17 cellular contexts compared by ENCODE assay signal in genomic region chr12:118853634-118854033, GRCh38.
A peak's percentile ranks its signal among the peaks of the same experiment; 100 is the strongest.
DNase-seq lines count a peak whose midpoint lies in the region; FAIRE-seq and TF ChIP-seq lines count a peak whose summit lies in the region.
"Had no signal": no experiment of that assay in that cellular context is flagged by ENCODE, and none has a peak within 500 bp of the region (broad histone marks: within the 10 kb centered on the region; RNA-seq: fewer than 3 reads in every experiment).

No MANE protein-coding gene starts in this region.

- H3K4ac ChIP-seq in H9 (ENCODE audit: low read depth, low read length) (no peak overlapping the region), mesendoderm (ENCODE audit: low read depth, low read length) (no peak overlapping the region)

- H4K5ac ChIP-seq in H9 (ENCODE audit: insufficient read length, low read depth, low read length) (no peak overlapping the region), mesendoderm (ENCODE audit: low read length) (no peak overlapping the region)

- no peaks in the 10 kb centered on the region for H4K20me1 ChIP-seq in H9 (ENCODE audit: control insufficient read depth, insufficient read depth, insufficient read length)

- no peaks in the 10 kb centered on the region for H3K9me3 ChIP-seq in H9 (ENCODE audit: control insufficient read depth, low read depth, low read length)
- no peaks in the 10 kb centered on the region for H3K9me3 ChIP-seq in CD4-positive, alpha-beta memory T cell (ENCODE audit: control insufficient read depth in 1 of 2, low read length in 2 of 2)
- H3K9me3 ChIP-seq: heart left ventricle, ovary, vagina had no signal

- no peak overlapping the region for H3K4me3 ChIP-seq in bronchial epithelial cell (ENCODE audit: low read depth, low read length)
- no peak overlapping the region for H3K4me3 ChIP-seq in mesendoderm (ENCODE audit: low read length)
- no peak overlapping the region for H3K4me3 ChIP-seq in CD4-positive, alpha-beta memory T cell (ENCODE audit: low read length in 2 of 2)
- H3K4me3 ChIP-seq: heart left ventricle, ovary, vagina had no signal

- H2AK5ac ChIP-seq in H9 (ENCODE audit: insufficient read length, low read length) (no peak overlapping the region), mesendoderm (ENCODE audit: low read length) (no peak overlapping the region)

- H3K27ac Mint-ChIP-seq in H9 = no peak overlapping the region
- no peak overlapping the region for H3K27ac Mint-ChIP-seq in CD4-positive, alpha-beta memory T cell
- H3K27ac Mint-ChIP-seq: IgD-negative memory B cell had no signal

- no peaks in the 10 kb centered on the region for H3K79me1 ChIP-seq in H9 (ENCODE audit: insufficient read depth, low read depth, low read length, poor library complexity, severe bottlenecking)
- H3K79me1 ChIP-seq in mesendoderm (ENCODE audit: low read length) = no peaks in the 10 kb centered on the region

- H3K79me2 ChIP-seq in H9 (ENCODE audit: insufficient read depth, low read length) (no peaks in the 10 kb centered on the region), mesendoderm (ENCODE audit: control insufficient read depth, insufficient read depth, low read length) (no peaks in the 10 kb centered on the region)

- CTCF ChIA-PET in CD4-positive, alpha-beta memory T cell (lab: Charles Lee; ENCODE audit: partially characterized antibody) = no interaction called here

- FAIRE-seq in bronchial epithelial cell (lab: Jason Lieb, UNC) = no peak

- H3K9me3 Mint-ChIP-seq in H9 = no peaks in the 10 kb centered on the region; a peak in 1 of 5 replicates
- peaks cover 0 to 10% (median 4%) of the 10 kb centered on the region in 8 donors for H3K9me3 Mint-ChIP-seq in CD4-positive, alpha-beta memory T cell

- no peak overlapping the region for H3K14ac ChIP-seq in H9 (ENCODE audit: insufficient read depth, low read length)

- H3K27me3 Mint-ChIP-seq in H9 (ENCODE audit: low read depth) = peaks cover 18% of the 10 kb centered on the region
- peaks cover 0 to 5% of the 10 kb centered on the region in 2 donors for H3K27me3 Mint-ChIP-seq in CD4-positive, alpha-beta memory T cell

- H3K4me1 Mint-ChIP-seq in H9 = peaks cover 11 to 13% of the 10 kb centered on the region in 2 experiments
- H3K4me1 Mint-ChIP-seq in CD4-positive, alpha-beta memory T cell = no peaks in the 10 kb centered on the region
- H3K4me1 Mint-ChIP-seq: IgD-negative memory B cell had no signal

- no CpG with 5 or more reads among the region's 4 CpGs for WGBS in H9 (ENCODE audit: extremely low coverage, insufficient read length, low lambda C conversion rate)
- no CpG with 5 or more reads among the region's 4 CpGs for WGBS in mesendoderm (ENCODE audit: extremely low coverage, insufficient coverage, low lambda C conversion rate)

- H4K8ac ChIP-seq in H9 (replicated peaks; ENCODE audit: insufficient read length, low read depth, low read length) (no peak overlapping the region), mesendoderm (ENCODE audit: low read depth, low read length) (no peak overlapping the region)

- no peak overlapping the region for H3K23ac ChIP-seq in H9 (ENCODE audit: insufficient read length, low read depth, low read length)
- H3K23ac ChIP-seq in mesendoderm (ENCODE audit: low read length) = no peak overlapping the region

- no peaks in the 10 kb centered on the region for H3K27me3 ChIP-seq in H9 (ENCODE audit: insufficient read depth, low read length)
- H3K27me3 ChIP-seq in bronchial epithelial cell (ENCODE audit: control insufficient read depth, insufficient read depth, low read length) = no peaks in the 10 kb centered on the region
- H3K27me3 ChIP-seq in mesendoderm (ENCODE audit: insufficient read depth, low read length, poor library complexity) = no peaks in the 10 kb centered on the region
- H3K27me3 ChIP-seq in CD4-positive, alpha-beta memory T cell (ENCODE audit: insufficient read depth, low read length) = no peaks in the 10 kb centered on the region
- H3K27me3 ChIP-seq: ovary, vagina had no signal

- DNase-seq in NCI-H524 (lab: John Stamatoyannopoulos, UW) = peak; percentile 56 to 77
- no peak for DNase-seq in NCI-H524 treated with DMSO at 0.1 percent for 48 hours (lab: John Stamatoyannopoulos, UW)
- DNase-seq in H9 = peak; percentile 45
- peak; percentile 2 for DNase-seq in bronchial epithelial cell (ENCODE audit: low read depth)
- peak; percentile 35 for DNase-seq in mesendoderm
- DNase-seq in H4 (ENCODE audit: low spot score) = no peak
- no peak for DNase-seq in CD4-positive, alpha-beta memory T cell
- DNase-seq in NCI-H1436 treated with DMSO at 0.1 percent for 48 hours (lab: John Stamatoyannopoulos, UW) = no peak
- DNase-seq: activated T-cell treated with anti-CD3 and anti-CD28 coated beads, Interleukin-2, amount 50 U/mL, for 4 hours; effector CD4-positive, alpha-beta T cell; heart left ventricle; mammary epithelial cell; NCI-H2227 treated with DMSO at 0.1 percent for 48 hours; ovary; SHP77 had no signal

- H2BK120ac ChIP-seq in H9 (ENCODE audit: low read depth, low read length, poor library complexity, severe bottlenecking) (no peak overlapping the region), mesendoderm (ENCODE audit: low read depth, low read length) (no peak overlapping the region)

- TF ChIP-seq CTCF in H9 (conservative IDR thresholded peaks at IDR 0.05) (peak; percentile 60), bronchial epithelial cell (IDR thresholded peaks at IDR 0.05; ENCODE audit: insufficient read depth, low read length, severe bottlenecking) (no peak)

- no peak overlapping the region for H3K4me3 Mint-ChIP-seq in H9
- no peak overlapping the region for H3K4me3 Mint-ChIP-seq in CD4-positive, alpha-beta memory T cell
- H3K4me3 Mint-ChIP-seq: activated T-cell treated with anti-CD3 and anti-CD28 coated beads, Interleukin-2, amount 50 U/mL, for 4 hours; IgD-negative memory B cell had no signal

- H3K56ac ChIP-seq in H9 (ENCODE audit: insufficient read length, low read depth, low read length) (no peak overlapping the region), mesendoderm (ENCODE audit: low read length) (no peak overlapping the region)

- H2BK15ac ChIP-seq in H9 (ENCODE audit: low read depth, low read length) (no peak overlapping the region), mesendoderm (replicated peaks; ENCODE audit: low read depth) (no peak overlapping the region)

- H3K9ac ChIP-seq in H9 (ENCODE audit: extremely low read depth, insufficient read length, low read length) (no peak overlapping the region), mesendoderm (ENCODE audit: low read length) (no peak overlapping the region)

- H2BK5ac ChIP-seq in H9 (ENCODE audit: insufficient read length, low read length) = no peak overlapping the region
- H2BK5ac ChIP-seq in mesendoderm (ENCODE audit: low read length) = no peak overlapping the region

- H3K4me2 ChIP-seq in H9 (ENCODE audit: insufficient read depth, insufficient read length, low read length) (no peak overlapping the region), mesendoderm (ENCODE audit: low read length) (no peak overlapping the region)

- H3K4me1 ChIP-seq in H9 (ENCODE audit: insufficient read depth, low read length) = no peaks in the 10 kb centered on the region
- no peaks in the 10 kb centered on the region for H3K4me1 ChIP-seq in mesendoderm (ENCODE audit: control insufficient read depth, low read depth, low read length)
- no peaks in the 10 kb centered on the region for H3K4me1 ChIP-seq in CD4-positive, alpha-beta memory T cell (ENCODE audit: insufficient read depth, low read length)
- H3K4me1 ChIP-seq: heart left ventricle, vagina had no signal

- no peaks in the 10 kb centered on the region for H3K36me3 Mint-ChIP-seq in H9 (ENCODE audit: insufficient read depth in 1 of 3, low read depth in 3 of 3)
- no peaks in the 10 kb centered on the region for H3K36me3 Mint-ChIP-seq in CD4-positive, alpha-beta memory T cell
- H3K36me3 Mint-ChIP-seq: IgD-negative memory B cell had no signal

- H3K36me3 ChIP-seq in bronchial epithelial cell (ENCODE audit: control insufficient read depth, insufficient read depth, low read length) (no peaks in the 10 kb centered on the region), mesendoderm (ENCODE audit: control insufficient read depth, insufficient read depth, low read length) (no peaks in the 10 kb centered on the region)
- H3K36me3 ChIP-seq in CD4-positive, alpha-beta memory T cell (ENCODE audit: insufficient read depth, low read length) = no peaks in the 10 kb centered on the region
- H3K36me3 ChIP-seq: heart left ventricle, ovary, vagina had no signal

- H4K91ac ChIP-seq in H9 (ENCODE audit: insufficient read length, low read depth, low read length) = no peak overlapping the region

- no peak overlapping the region for H2AFZ ChIP-seq in H9 (ENCODE audit: low read length)

- H3T11ph ChIP-seq in H9 (ENCODE audit: low read length) = no peak overlapping the region

- POLR2A ChIA-PET in CD4-positive, alpha-beta memory T cell (lab: Charles Lee; ENCODE audit: partially characterized antibody) = interaction anchor here (1.1 kb wide), 1 partner anchor 18 kb away, joined by 3 read pairs; no protein-coding TSS in a partner anchor

- no peak overlapping the region for H2BK20ac ChIP-seq in H9 (ENCODE audit: low read depth, low read length, poor library complexity, severe bottlenecking)

- H3K27ac ChIP-seq in H9 (ENCODE audit: insufficient read length, low read depth, low read length) (no peak overlapping the region), mesendoderm (ENCODE audit: low read depth, low read length) (no peak overlapping the region)
- no peak overlapping the region for H3K27ac ChIP-seq in CD4-positive, alpha-beta memory T cell (ENCODE audit: low read depth, low read length)
- H3K27ac ChIP-seq: heart left ventricle, ovary, vagina had no signal

- no peaks in the 10 kb centered on the region for H3K23me2 ChIP-seq in H9 (ENCODE audit: insufficient read length, low read depth, low read length, poor library complexity, severe bottlenecking)

- H2BK12ac ChIP-seq in H9 (ENCODE audit: insufficient read length, low read depth, low read length) = no peak overlapping the region

- H3K18ac ChIP-seq in H9 (ENCODE audit: insufficient read length, low read depth, low read length) (no peak overlapping the region), mesendoderm (ENCODE audit: low read length) (no peak overlapping the region)

- intact Hi-C loops in CD4-positive, alpha-beta memory T cell (cut with micrococcal nuclease) = no loop called here

Comparison
In these comparisons a context has a peak if more than half of its experiments do, and no peak if none do; other contexts are left out.
1. DNase-seq: peak in NCI-H524 (2 of 2), H9 (single experiment), bronchial epithelial cell (single experiment) and mesendoderm (single experiment); none in NCI-H524 treated with DMSO at 0.1 percent for 48 hours (single experiment), H4 (single experiment), CD4-positive, alpha-beta memory T cell (0 of 5) and NCI-H1436 treated with DMSO at 0.1 percent for 48 hours (single experiment).